In genomic region chr10:42986618-42987017, GRCh38 we compare ENCODE assay signal across 1 cellular context.
TF ChIP-seq lines count a peak whose summit lies in the region.

No MANE protein-coding gene starts in this region.

TF ChIP-seq in SK-N-SH treated with all-trans-retinoic acid at 6 μM for 48 hours, 23 proteins besides CTCF, POLR2A, EP300 and RAD21 (continued from another document):
- TF ChIP-seq, protein P1, sequence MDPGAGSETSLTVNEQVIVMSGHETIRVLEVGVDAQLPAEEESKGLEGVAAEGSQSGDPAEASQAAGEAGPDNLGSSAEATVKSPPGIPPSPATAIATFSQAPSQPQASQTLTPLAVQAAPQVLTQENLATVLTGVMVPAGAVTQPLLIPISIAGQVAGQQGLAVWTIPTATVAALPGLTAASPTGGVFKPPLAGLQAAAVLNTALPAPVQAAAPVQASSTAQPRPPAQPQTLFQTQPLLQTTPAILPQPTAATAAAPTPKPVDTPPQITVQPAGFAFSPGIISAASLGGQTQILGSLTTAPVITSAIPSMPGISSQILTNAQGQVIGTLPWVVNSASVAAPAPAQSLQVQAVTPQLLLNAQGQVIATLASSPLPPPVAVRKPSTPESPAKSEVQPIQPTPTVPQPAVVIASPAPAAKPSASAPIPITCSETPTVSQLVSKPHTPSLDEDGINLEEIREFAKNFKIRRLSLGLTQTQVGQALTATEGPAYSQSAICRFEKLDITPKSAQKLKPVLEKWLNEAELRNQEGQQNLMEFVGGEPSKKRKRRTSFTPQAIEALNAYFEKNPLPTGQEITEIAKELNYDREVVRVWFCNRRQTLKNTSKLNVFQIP (CRISPR knock-in tag; IDR thresholded peaks at IDR 0.05; ENCODE audit: borderline replicate concordance, low read depth): no peak
- TF ChIP-seq ZFP30 (CRISPR knock-in tag; IDR thresholded peaks at IDR 0.05) (no peak), ZC3H10 (CRISPR knock-in tag; IDR thresholded peaks at IDR 0.05) (no peak), PATZ1 (CRISPR knock-in tag; IDR thresholded peaks at IDR 0.05; ENCODE audit: borderline replicate concordance) (no peak), ZFP3 (CRISPR knock-in tag; IDR thresholded peaks at IDR 0.05) (no peak)
TF ChIP-seq in SK-N-SH treated with all-trans-retinoic acid at 6 μM for 48 hours: peak in this region for 0.
